Comparison of ENCODE assay signal across 14 cellular contexts in the genomic region with DNA sequence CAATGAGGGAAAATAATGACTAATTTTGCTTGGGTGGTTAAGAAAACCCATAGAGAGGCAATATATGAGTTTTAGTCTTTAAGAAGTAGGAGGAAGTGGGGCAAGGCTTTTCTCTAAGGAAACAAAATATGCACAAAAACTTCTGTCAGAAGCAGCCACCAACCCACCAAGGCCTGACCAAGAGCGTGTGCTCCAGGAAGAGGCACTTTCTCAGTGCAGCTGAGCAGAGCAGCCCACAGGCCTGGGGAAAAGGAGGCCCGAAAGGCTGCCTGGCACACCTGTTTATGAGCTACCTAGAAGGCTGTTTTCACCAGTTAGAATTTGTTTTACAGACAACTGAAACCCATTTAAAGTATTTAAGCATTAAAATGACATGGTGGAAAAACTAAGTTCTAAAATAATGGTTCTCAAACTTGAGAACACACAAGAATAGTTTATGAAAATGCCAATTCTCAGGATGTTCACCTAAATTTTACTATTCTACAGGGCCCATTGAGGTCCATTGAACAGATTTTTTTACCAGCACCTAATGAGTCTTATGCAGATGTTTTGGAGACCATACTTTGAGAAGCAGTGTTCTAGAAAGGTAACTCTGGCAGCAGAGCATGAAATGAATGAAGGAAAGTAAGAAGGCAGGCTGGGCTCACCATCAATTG.
DNase-seq lines count a peak whose midpoint lies in the region; ATAC-seq, FAIRE-seq and TF ChIP-seq lines count a peak whose summit lies in the region.
"Had no signal": no experiment of that assay in that cellular context is flagged by ENCODE, and none has a peak within 500 bp of the region (broad histone marks: within the 10 kb centered on the region; RNA-seq: fewer than 3 reads in every experiment).

No MANE protein-coding gene starts in this region.

- no peaks in the 10 kb centered on the region for H3K27me3 Mint-ChIP-seq in type B pancreatic cell
- H3K27me3 Mint-ChIP-seq: activated CD4-positive, alpha-beta memory T cell treated with anti-CD3 and anti-CD28 coated beads for 36 hours had no signal

- FAIRE-seq in GM12892 (lab: Jason Lieb, UNC) = peak; percentile 68

- H3K4me3 Mint-ChIP-seq in type B pancreatic cell = no peak overlapping the region
- H3K4me3 Mint-ChIP-seq: activated CD4-positive, alpha-beta memory T cell treated with anti-CD3 and anti-CD28 coated beads for 36 hours had no signal

- peaks cover 11% of the 10 kb centered on the region for H3K9me3 Mint-ChIP-seq in type B pancreatic cell
- H3K9me3 Mint-ChIP-seq: activated CD4-positive, alpha-beta memory T cell treated with anti-CD3 and anti-CD28 coated beads for 36 hours had no signal

- H3K4me1 Mint-ChIP-seq in type B pancreatic cell (ENCODE audit: unreplicated experiment) = no peaks in the 10 kb centered on the region

- ATAC-seq in GM19395 (IDR thresholded peaks at IDR 0.05; ENCODE audit: unreplicated experiment) (peak; percentile 88), HG02852 (IDR thresholded peaks at IDR 0.05; ENCODE audit: unreplicated experiment) (peak; percentile 95), HG03521 (IDR thresholded peaks at IDR 0.05; ENCODE audit: unreplicated experiment) (peak; percentile 94)

- TF ChIP-seq POLR2A in GM12892 (IDR thresholded peaks at IDR 0.05; ENCODE audit: low read depth, low read length) = no peak

- no peak overlapping the region for H3K27ac Mint-ChIP-seq in type B pancreatic cell
- H3K27ac Mint-ChIP-seq: activated CD4-positive, alpha-beta memory T cell treated with anti-CD3 and anti-CD28 coated beads for 36 hours had no signal

- H3K36me3 Mint-ChIP-seq in type B pancreatic cell = no peaks in the 10 kb centered on the region
- H3K36me3 Mint-ChIP-seq: activated CD4-positive, alpha-beta memory T cell treated with anti-CD3 and anti-CD28 coated beads for 36 hours had no signal

- DNase-seq in GM12892 (ENCODE audit: insufficient read length) (no peak), NCI-H2171 (lab: John Stamatoyannopoulos, UW) (no peak), type B pancreatic cell (ENCODE audit: extremely low spot score, unreplicated experiment) (no peak), kidney glomerular epithelial cell (lab: John Stamatoyannopoulos, UW) (no peak), SIG-M5 treated with dmso at 0.1 percent for 504 hours (lab: John Stamatoyannopoulos, UW; ENCODE audit: unreplicated experiment) (no peak)
- DNase-seq: activated CD4-positive, alpha-beta memory T cell treated with anti-CD3 and anti-CD28 coated beads for 36 hours; BE2C; effector CD8-positive, alpha-beta T cell; hypothalamus; midbrain; SHP77 treated with DMSO at 0.1 percent for 48 hours had no signal

- TF ChIP-seq CTCF in type B pancreatic cell (conservative IDR thresholded peaks at IDR 0.05) = no peak
